Comparison of ENCODE assay signal across 15 cellular contexts in the genomic region with DNA sequence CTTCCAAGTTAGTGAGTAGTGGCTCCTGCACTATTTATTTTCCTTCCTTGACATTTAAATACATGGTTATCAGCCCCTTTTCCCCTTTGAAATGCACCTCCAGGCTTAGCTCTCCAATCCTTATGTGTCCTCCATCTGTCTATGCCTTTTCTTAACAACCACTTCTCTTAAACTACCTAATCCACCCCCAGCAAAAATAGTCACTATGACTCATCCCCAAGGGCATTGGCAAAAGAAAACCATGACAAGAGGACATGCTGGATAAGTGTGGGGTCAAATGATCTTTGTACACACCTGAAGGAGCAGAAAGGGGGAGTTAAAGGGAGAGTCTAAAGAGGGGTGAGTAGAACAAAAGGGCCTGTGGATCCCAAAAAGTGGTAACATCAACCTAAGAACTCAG.
DNase-seq lines count a peak whose midpoint lies in the region; ATAC-seq and TF ChIP-seq lines count a peak whose summit lies in the region.
"Had no signal": no experiment of that assay in that cellular context is flagged by ENCODE, and none has a peak within 500 bp of the region (broad histone marks: within the 10 kb centered on the region; RNA-seq: fewer than 3 reads in every experiment).

No MANE protein-coding gene starts in this region.

- H3K27me3 Mint-ChIP-seq in CD8-positive, alpha-beta T cell (ENCODE audit: low read depth), result no peaks in the 10 kb centered on the region
- H3K27me3 Mint-ChIP-seq in immature natural killer cell (ENCODE audit: low read depth in 3 of 3), result peaks cover 0 to 2% (median 1%) of the 10 kb centered on the region in 3 donors

- no peak overlapping the region for H3K27ac ChIP-seq in CD8-positive, alpha-beta T cell (ENCODE audit: low read depth, low read length)
- peak overlapping the region in 1 of 8 donors; percentile 77 for H3K27ac ChIP-seq in spleen
- no peak overlapping the region for H3K27ac ChIP-seq in WERI-Rb-1
- H3K27ac ChIP-seq: SJSA1 had no signal

- peaks cover 82% of the 10 kb centered on the region for H3K36me3 Mint-ChIP-seq in CD8-positive, alpha-beta T cell
- H3K36me3 Mint-ChIP-seq in immature natural killer cell, result peaks cover 3 to 15% (median 8%) of the 10 kb centered on the region in 3 donors

- intact Hi-C loops in CD8-positive, alpha-beta T cell (cut with DNase I, micrococcal nuclease), result loop anchor here in 1 of 2 experiments (2.0 kb wide), 1 partner anchor 15 kb away; no protein-coding TSS in a partner anchor
- intact Hi-C loops in spleen (cut with DNase I; ENCODE audit: low total_unique reads), result loop anchor here (10.0 kb wide), 1 partner anchor 191 kb away; no protein-coding TSS in a partner anchor

- TF ChIP-seq POLR2A in spleen (IDR thresholded peaks at IDR 0.05), result no peak

- peaks cover 91% of the 10 kb centered on the region for H3K4me1 Mint-ChIP-seq in CD8-positive, alpha-beta T cell (ENCODE audit: low read depth)
- peaks cover 84 to 98% of the 10 kb centered on the region in 2 donors for H3K4me1 Mint-ChIP-seq in immature natural killer cell

- H3K27ac Mint-ChIP-seq in CD8-positive, alpha-beta T cell, result peak overlapping the region; percentile 60
- H3K27ac Mint-ChIP-seq in immature natural killer cell, result peak overlapping the region; percentile 12 to 80 (median 48)
- H3K27ac Mint-ChIP-seq: HFFc6 had no signal

- H3K4me3 ChIP-seq in CD8-positive, alpha-beta T cell (ENCODE audit: low read depth, low read length), result no peak overlapping the region
- H3K4me3 ChIP-seq in spleen, result no peak overlapping the region
- no peak overlapping the region for H3K4me3 ChIP-seq in WERI-Rb-1 (ENCODE audit: low read depth, low read length)
- H3K4me3 ChIP-seq: lung, SJSA1, smooth muscle cell had no signal

- POLR2A ChIA-PET in CD8-positive, alpha-beta T cell (lab: Charles Lee), result no interaction called here

- peaks cover 38% of the 10 kb centered on the region for H3K4me1 ChIP-seq in CD8-positive, alpha-beta T cell (ENCODE audit: insufficient read depth, low read length)
- H3K4me1 ChIP-seq in spleen, result peaks cover 0 to 89% (median 31%) of the 10 kb centered on the region in 6 donors
- H3K4me1 ChIP-seq: SJSA1 had no signal

- H3K27me3 ChIP-seq in CD8-positive, alpha-beta T cell (ENCODE audit: insufficient read depth, low read length), result no peaks in the 10 kb centered on the region
- H3K27me3 ChIP-seq in spleen (replicated peaks in 1 of 7) (no peaks in the 10 kb centered on the region), WERI-Rb-1 (ENCODE audit: insufficient read depth, low read depth, severe bottlenecking) (no peaks in the 10 kb centered on the region)
- H3K27me3 ChIP-seq: BE2C, SJSA1 had no signal

- H3K9me3 Mint-ChIP-seq in CD8-positive, alpha-beta T cell, result no peaks in the 10 kb centered on the region
- H3K9me3 Mint-ChIP-seq in immature natural killer cell, result no peaks in the 10 kb centered on the region
- H3K9me3 Mint-ChIP-seq: HFFc6 had no signal

- H3K9me3 ChIP-seq in CD8-positive, alpha-beta T cell (ENCODE audit: low read length), result no peaks in the 10 kb centered on the region
- H3K9me3 ChIP-seq in spleen, result no peaks in the 10 kb centered on the region
- H3K9me3 ChIP-seq in WERI-Rb-1 (ENCODE audit: severe bottlenecking), result no peaks in the 10 kb centered on the region
- H3K9me3 ChIP-seq: BE2C, SJSA1 had no signal

- peak; percentile 44 for DNase-seq in A172 (ENCODE audit: low spot score)
- DNase-seq in CD8-positive, alpha-beta T cell, result no peak
- DNase-seq in RPMI7951 (ENCODE audit: low read depth), result peak; percentile 62
- DNase-seq in immature natural killer cell, result no peak
- no peak for DNase-seq in ureter (ENCODE audit: low spot score)
- no peak for DNase-seq in spleen
- no peak for DNase-seq in WERI-Rb-1
- DNase-seq: activated naive CD4-positive, alpha-beta T cell treated with anti-CD3 and anti-CD28 coated beads, Interleukin-2, amount 50 U/mL, for 16 hours; BE2C; central memory CD4-positive, alpha-beta T cell; HFFc6 had no signal

- no peak overlapping the region for H3K4me3 Mint-ChIP-seq in CD8-positive, alpha-beta T cell
- no peak overlapping the region for H3K4me3 Mint-ChIP-seq in immature natural killer cell
- H3K4me3 Mint-ChIP-seq: HFFc6 had no signal

- no peak for TF ChIP-seq CTCF in CD8-positive, alpha-beta T cell (IDR thresholded peaks at IDR 0.05)
- TF ChIP-seq CTCF in spleen (IDR thresholded peaks at IDR 0.05 in 8 of 11, conservative IDR thresholded peaks at IDR 0.05 in 3 of 11) (no peak), WERI-Rb-1 (IDR thresholded peaks at IDR 0.05; ENCODE audit: low read depth, low read length) (no peak)

- ATAC-seq in CD8-positive, alpha-beta T cell, result no peak
- no peak for ATAC-seq in HG03354 (IDR thresholded peaks at IDR 0.05; ENCODE audit: poor library complexity, severe bottlenecking, unreplicated experiment)

- CTCF ChIA-PET in CD8-positive, alpha-beta T cell (lab: Charles Lee), result interaction anchor here (0.8 to 2.3 kb wide), 4 partner anchors 50 to 128 kb away, joined by 3 to 6 read pairs (median 3); no protein-coding TSS in a partner anchor

- H3K36me3 ChIP-seq in CD8-positive, alpha-beta T cell (ENCODE audit: insufficient read depth, low read length), result peaks cover 31% of the 10 kb centered on the region
- H3K36me3 ChIP-seq in spleen, result peaks cover 0 to 75% (median 9%) of the 10 kb centered on the region in 6 donors
- no peaks in the 10 kb centered on the region for H3K36me3 ChIP-seq in WERI-Rb-1
- H3K36me3 ChIP-seq: BE2C, SJSA1 had no signal

Comparison
In these comparisons a context has a peak if more than half of its experiments do, and no peak if none do; other contexts are left out.
1. DNase-seq: peak in A172 (single experiment) and RPMI7951 (single experiment); none in CD8-positive, alpha-beta T cell (0 of 7), immature natural killer cell (0 of 3), ureter (single experiment), spleen (single experiment) and WERI-Rb-1 (single experiment).